In the genomic region with DNA sequence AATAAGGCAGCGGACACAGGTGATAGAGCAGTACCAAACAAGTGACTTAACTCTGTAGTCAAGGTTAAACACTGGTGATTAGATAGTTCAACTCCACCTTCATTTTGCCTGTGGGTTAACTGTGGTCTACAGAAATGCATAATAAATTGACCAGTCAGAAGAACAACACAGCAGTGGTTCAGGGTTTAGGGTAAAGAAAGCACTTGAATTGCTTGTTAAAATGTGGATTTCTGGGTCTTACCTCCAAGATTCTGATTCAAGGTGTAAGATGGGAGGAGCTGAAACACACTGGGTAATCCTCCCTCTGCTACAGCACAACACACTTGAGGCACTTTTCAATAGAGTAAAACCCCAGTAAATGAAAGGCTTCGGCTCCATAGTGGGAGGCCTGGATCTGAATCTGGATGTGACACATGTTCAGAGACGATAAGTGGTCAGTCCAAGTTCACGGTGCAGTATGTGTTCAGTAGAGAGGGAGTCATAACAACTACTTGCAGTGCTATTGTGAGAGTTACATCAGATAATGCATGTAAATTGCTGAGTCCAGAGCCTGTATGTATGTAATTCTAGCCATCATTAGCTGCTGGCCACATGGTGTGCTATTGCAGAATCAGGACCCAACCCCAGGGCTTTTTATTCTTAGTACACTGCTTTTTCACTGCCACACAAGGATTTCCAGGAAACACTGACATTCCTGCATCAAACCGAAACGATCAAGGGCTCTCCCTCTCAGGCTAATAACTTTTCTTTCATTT, we compare ENCODE assay signal across 2 cellular contexts.
TF ChIP-seq lines count a peak whose summit lies in the region.

No MANE protein-coding gene starts in this region.

TF ChIP-seq in GM23338, 12 proteins besides CTCF, POLR2A, EP300 and RAD21 (continues in another document):
- TF ChIP-seq POLR2AphosphoS5 (IDR thresholded peaks at IDR 0.05; ENCODE audit: low read depth) (no peak), CREB1 (CRISPR knock-in tag; IDR thresholded peaks at IDR 0.05; ENCODE audit: low read depth) (no peak), STAT1 (IDR thresholded peaks at IDR 0.05; ENCODE audit: unreplicated experiment) (no peak), ZNF331 (CRISPR knock-in tag; IDR thresholded peaks at IDR 0.05; ENCODE audit: low read depth) (no peak), EZH2 (IDR thresholded peaks at IDR 0.05; ENCODE audit: low read depth, unreplicated experiment) (no peak), NANOG (IDR thresholded peaks at IDR 0.05; ENCODE audit: borderline replicate concordance) (no peak), EZH2phosphoT487 (IDR thresholded peaks at IDR 0.05; ENCODE audit: unreplicated experiment) (no peak), JUNB (IDR thresholded peaks at IDR 0.05; ENCODE audit: unreplicated experiment) (no peak)
- TF ChIP-seq, protein P1, sequence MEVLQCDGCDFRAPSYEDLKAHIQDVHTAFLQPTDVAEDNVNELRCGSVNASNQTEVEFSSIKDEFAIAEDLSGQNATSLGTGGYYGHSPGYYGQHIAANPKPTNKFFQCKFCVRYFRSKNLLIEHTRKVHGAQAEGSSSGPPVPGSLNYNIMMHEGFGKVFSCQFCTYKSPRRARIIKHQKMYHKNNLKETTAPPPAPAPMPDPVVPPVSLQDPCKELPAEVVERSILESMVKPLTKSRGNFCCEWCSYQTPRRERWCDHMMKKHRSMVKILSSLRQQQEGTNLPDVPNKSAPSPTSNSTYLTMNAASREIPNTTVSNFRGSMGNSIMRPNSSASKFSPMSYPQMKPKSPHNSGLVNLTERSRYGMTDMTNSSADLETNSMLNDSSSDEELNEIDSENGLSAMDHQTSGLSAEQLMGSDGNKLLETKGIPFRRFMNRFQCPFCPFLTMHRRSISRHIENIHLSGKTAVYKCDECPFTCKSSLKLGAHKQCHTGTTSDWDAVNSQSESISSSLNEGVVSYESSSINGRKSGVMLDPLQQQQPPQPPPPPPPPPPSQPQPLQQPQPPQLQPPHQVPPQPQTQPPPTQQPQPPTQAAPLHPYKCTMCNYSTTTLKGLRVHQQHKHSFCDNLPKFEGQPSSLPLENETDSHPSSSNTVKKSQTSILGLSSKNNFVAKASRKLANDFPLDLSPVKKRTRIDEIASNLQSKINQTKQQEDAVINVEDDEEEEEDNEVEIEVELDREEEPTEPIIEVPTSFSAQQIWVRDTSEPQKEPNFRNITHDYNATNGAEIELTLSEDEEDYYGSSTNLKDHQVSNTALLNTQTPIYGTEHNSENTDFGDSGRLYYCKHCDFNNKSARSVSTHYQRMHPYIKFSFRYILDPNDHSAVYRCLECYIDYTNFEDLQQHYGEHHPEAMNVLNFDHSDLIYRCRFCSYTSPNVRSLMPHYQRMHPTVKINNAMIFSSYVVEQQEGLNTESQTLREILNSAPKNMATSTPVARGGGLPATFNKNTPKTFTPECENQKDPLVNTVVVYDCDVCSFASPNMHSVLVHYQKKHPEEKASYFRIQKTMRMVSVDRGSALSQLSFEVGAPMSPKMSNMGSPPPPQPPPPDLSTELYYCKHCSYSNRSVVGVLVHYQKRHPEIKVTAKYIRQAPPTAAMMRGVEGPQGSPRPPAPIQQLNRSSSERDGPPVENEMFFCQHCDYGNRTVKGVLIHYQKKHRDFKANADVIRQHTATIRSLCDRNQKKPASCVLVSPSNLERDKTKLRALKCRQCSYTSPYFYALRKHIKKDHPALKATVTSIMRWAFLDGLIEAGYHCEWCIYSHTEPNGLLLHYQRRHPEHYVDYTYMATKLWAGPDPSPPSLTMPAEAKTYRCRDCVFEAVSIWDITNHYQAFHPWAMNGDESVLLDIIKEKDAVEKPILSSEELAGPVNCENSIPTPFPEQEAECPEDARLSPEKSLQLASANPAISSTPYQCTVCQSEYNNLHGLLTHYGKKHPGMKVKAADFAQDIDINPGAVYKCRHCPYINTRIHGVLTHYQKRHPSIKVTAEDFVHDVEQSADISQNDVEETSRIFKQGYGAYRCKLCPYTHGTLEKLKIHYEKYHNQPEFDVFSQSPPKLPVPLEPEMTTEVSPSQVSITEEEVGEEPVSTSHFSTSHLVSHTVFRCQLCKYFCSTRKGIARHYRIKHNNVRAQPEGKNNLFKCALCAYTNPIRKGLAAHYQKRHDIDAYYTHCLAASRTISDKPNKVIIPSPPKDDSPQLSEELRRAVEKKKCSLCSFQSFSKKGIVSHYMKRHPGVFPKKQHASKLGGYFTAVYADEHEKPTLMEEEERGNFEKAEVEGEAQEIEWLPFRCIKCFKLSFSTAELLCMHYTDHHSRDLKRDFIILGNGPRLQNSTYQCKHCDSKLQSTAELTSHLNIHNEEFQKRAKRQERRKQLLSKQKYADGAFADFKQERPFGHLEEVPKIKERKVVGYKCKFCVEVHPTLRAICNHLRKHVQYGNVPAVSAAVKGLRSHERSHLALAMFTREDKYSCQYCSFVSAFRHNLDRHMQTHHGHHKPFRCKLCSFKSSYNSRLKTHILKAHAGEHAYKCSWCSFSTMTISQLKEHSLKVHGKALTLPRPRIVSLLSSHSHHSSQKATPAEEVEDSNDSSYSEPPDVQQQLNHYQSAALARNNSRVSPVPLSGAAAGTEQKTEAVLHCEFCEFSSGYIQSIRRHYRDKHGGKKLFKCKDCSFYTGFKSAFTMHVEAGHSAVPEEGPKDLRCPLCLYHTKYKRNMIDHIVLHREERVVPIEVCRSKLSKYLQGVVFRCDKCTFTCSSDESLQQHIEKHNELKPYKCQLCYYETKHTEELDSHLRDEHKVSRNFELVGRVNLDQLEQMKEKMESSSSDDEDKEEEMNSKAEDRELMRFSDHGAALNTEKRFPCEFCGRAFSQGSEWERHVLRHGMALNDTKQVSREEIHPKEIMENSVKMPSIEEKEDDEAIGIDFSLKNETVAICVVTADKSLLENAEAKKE (CRISPR knock-in tag; IDR thresholded peaks at IDR 0.05), result no peak
- TF ChIP-seq, protein P2, sequence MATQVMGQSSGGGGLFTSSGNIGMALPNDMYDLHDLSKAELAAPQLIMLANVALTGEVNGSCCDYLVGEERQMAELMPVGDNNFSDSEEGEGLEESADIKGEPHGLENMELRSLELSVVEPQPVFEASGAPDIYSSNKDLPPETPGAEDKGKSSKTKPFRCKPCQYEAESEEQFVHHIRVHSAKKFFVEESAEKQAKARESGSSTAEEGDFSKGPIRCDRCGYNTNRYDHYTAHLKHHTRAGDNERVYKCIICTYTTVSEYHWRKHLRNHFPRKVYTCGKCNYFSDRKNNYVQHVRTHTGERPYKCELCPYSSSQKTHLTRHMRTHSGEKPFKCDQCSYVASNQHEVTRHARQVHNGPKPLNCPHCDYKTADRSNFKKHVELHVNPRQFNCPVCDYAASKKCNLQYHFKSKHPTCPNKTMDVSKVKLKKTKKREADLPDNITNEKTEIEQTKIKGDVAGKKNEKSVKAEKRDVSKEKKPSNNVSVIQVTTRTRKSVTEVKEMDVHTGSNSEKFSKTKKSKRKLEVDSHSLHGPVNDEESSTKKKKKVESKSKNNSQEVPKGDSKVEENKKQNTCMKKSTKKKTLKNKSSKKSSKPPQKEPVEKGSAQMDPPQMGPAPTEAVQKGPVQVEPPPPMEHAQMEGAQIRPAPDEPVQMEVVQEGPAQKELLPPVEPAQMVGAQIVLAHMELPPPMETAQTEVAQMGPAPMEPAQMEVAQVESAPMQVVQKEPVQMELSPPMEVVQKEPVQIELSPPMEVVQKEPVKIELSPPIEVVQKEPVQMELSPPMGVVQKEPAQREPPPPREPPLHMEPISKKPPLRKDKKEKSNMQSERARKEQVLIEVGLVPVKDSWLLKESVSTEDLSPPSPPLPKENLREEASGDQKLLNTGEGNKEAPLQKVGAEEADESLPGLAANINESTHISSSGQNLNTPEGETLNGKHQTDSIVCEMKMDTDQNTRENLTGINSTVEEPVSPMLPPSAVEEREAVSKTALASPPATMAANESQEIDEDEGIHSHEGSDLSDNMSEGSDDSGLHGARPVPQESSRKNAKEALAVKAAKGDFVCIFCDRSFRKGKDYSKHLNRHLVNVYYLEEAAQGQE (IDR thresholded peaks at IDR 0.05; ENCODE audit: unreplicated experiment), result no peak

TF ChIP-seq in SK-N-SH, 30 proteins besides CTCF, POLR2A, EP300 and RAD21:
- TF ChIP-seq CHD2 (IDR thresholded peaks at IDR 0.05; ENCODE audit: low read length, partially characterized antibody) (peak; percentile 62), GATA2 (CRISPR knock-in tag; IDR thresholded peaks at IDR 0.05) (peak; percentile 91), FOXJ3 (CRISPR knock-in tag; IDR thresholded peaks at IDR 0.05) (0 out of 2 replicates have a peak, but pooled peaks have one; percentile 52), NRF1 (IDR thresholded peaks at IDR 0.05; ENCODE audit: low read depth, low read length) (no peak), GABPA (IDR thresholded peaks at IDR 0.05; ENCODE audit: low read depth) (no peak), RCOR1 (IDR thresholded peaks at IDR 0.05; ENCODE audit: low read length) (peak; percentile 83; the same call in 1 of the 2 replicates), MXI1 (IDR thresholded peaks at IDR 0.05; ENCODE audit: low read depth, low read length) (peak; percentile 71)
TF ChIP-seq in SK-N-SH: peak in this region for 5.
